ENCODE assay signal across 8 cellular contexts in the genomic region with DNA sequence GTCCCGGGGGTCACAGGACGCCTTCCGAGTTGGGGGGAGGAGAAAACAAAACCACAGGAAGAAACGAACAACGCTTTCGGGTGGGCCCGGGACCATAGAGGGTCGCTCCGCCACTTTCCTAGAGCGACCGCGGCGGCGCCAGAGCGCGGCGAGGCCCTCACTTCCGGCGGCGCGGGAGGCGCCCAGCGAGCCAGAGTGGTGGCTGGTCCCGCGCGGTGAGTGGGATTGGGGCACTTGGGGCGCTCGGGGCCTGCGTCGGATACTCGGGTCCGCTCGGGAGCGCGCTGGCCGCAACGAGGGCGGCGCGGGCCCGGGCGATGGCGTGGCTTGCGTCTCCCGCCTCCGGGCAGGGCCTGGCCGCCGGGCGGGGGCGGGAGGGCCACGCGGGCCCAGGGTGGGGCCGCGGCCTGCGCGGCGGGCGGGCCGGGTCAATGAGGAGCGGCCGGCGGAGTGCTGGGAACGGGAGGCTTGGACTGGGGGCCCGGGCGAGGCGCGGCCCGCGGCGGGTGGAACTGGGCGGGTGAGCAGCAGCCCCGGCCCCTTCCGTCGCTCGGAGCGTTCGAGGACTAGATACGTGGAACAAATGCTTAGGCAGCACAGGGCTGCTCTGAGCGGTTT. TPM values are rescaled to one million over a fixed set of nuclear protein-coding genes. Genes with fewer than 3 reads are reported as not detected.
DNase-seq lines count a peak whose midpoint lies in the region; ATAC-seq and TF ChIP-seq lines count a peak whose summit lies in the region.

A gene (plus strand): TSS at position 160 of the 618 bp plus-strand sequence. CDS start 2,446 bp downstream, outside the sequence.

- peak within 1 kb of the TSS; percentile 95 for H3K27ac Mint-ChIP-seq in activated CD8-positive, alpha-beta memory T cell treated with anti-CD3 and anti-CD28 coated beads, Interleukin-2, amount 10 ng/mL, durations not matched to agents 7 days and 5 days
- H3K27ac Mint-ChIP-seq in endothelial cell (ENCODE audit: unreplicated experiment): peak within 1 kb of the TSS; percentile 94

- H3K4me3 ChIP-seq in mononuclear cell (ENCODE audit: low read length): peak within 1 kb of the TSS; percentile 53

- H3K4me1 Mint-ChIP-seq in activated CD8-positive, alpha-beta memory T cell treated with anti-CD3 and anti-CD28 coated beads, Interleukin-2, amount 10 ng/mL, durations not matched to agents 7 days and 5 days: peaks cover 47% of the 10 kb centered on the region
- H3K4me1 Mint-ChIP-seq in endothelial cell (ENCODE audit: unreplicated experiment): peaks cover 37% of the 10 kb centered on the region

- DNase-seq in AG08395 (ENCODE audit: low spot score) (peak; percentile 68), NCI-H69 (lab: John Stamatoyannopoulos, UW) (peak; percentile 78), endothelial cell (ENCODE audit: low spot score) (peak; percentile 77)
- peak; percentile 80 for DNase-seq in activated CD8-positive, alpha-beta memory T cell treated with anti-CD3 and anti-CD28 coated beads, Interleukin-2, amount 10 ng/mL, durations not matched to agents 7 days and 5 days
- peak; percentile 49 to 60 for DNase-seq in stimulated activated CD8-positive, alpha-beta memory T cell treated with anti-CD3 and anti-CD28 coated beads, Interleukin-4, amount 100 ng/mL, for 4 hours (ENCODE audit: low read depth in 2 of 2, low spot score in 1 of 2)

- peaks cover 17% of the 10 kb centered on the region for H3K9me3 Mint-ChIP-seq in activated CD8-positive, alpha-beta memory T cell treated with anti-CD3 and anti-CD28 coated beads, Interleukin-2, amount 10 ng/mL, durations not matched to agents 7 days and 5 days (ENCODE audit: low read depth)
- no peaks in the 10 kb centered on the region for H3K9me3 Mint-ChIP-seq in endothelial cell (ENCODE audit: unreplicated experiment)

- CTCF ChIA-PET in activated CD8-positive, alpha-beta memory T cell treated with anti-CD3 and anti-CD28 coated beads, Interleukin-2, amount 10 ng/mL, durations not matched to agents 7 days and 5 days (lab: Charles Lee): interaction anchor here (0.7 to 1.7 kb wide), 4 partner anchors 20 to 68 kb away, joined by 3 to 6 read pairs (median 4); no protein-coding TSS in a partner anchor

- H3K27me3 ChIP-seq in mononuclear cell (ENCODE audit: insufficient read depth, low read length): no peaks in the 10 kb centered on the region

- no peaks in the 10 kb centered on the region for H3K9me3 ChIP-seq in mononuclear cell (ENCODE audit: low read depth, low read length)

- H3K4me1 ChIP-seq in mononuclear cell (ENCODE audit: insufficient read depth, low read length): peaks cover 25% of the 10 kb centered on the region

- TF ChIP-seq CTCF in endothelial cell (IDR thresholded peaks at IDR 0.05; ENCODE audit: unreplicated experiment): no peak

- H3K27me3 Mint-ChIP-seq in activated CD8-positive, alpha-beta memory T cell treated with anti-CD3 and anti-CD28 coated beads, Interleukin-2, amount 10 ng/mL, durations not matched to agents 7 days and 5 days: no peaks in the 10 kb centered on the region
- H3K27me3 Mint-ChIP-seq in endothelial cell (ENCODE audit: unreplicated experiment): peaks cover 12% of the 10 kb centered on the region

- ATAC-seq in GM18858 (IDR thresholded peaks at IDR 0.05; ENCODE audit: unreplicated experiment) (peak; percentile 45), HG03064 (IDR thresholded peaks at IDR 0.05; ENCODE audit: low read depth, unreplicated experiment) (peak; percentile 73)
- ATAC-seq in activated CD8-positive, alpha-beta memory T cell treated with anti-CD3 and anti-CD28 coated beads, Interleukin-2, amount 10 ng/mL, durations not matched to agents 7 days and 5 days: peak; percentile 80

- peaks cover 34% of the 10 kb centered on the region for H3K36me3 Mint-ChIP-seq in activated CD8-positive, alpha-beta memory T cell treated with anti-CD3 and anti-CD28 coated beads, Interleukin-2, amount 10 ng/mL, durations not matched to agents 7 days and 5 days
- H3K36me3 Mint-ChIP-seq in endothelial cell (ENCODE audit: low read depth, unreplicated experiment): peaks cover 18% of the 10 kb centered on the region

- peak within 1 kb of the TSS; percentile 88 for H3K4me3 Mint-ChIP-seq in activated CD8-positive, alpha-beta memory T cell treated with anti-CD3 and anti-CD28 coated beads, Interleukin-2, amount 10 ng/mL, durations not matched to agents 7 days and 5 days
- peak within 1 kb of the TSS; percentile 90 for H3K4me3 Mint-ChIP-seq in endothelial cell (ENCODE audit: unreplicated experiment)

RNA-seq across cellular contexts. Expression of the gene that starts here (rescaled TPM):
- 10 to 100 TPM; 29.5 to 29.6 TPM for total RNA-seq in activated CD8-positive, alpha-beta memory T cell treated with anti-CD3 and anti-CD28 coated beads, Interleukin-2, amount 10 ng/mL, durations not matched to agents 7 days and 5 days
- total RNA-seq in endothelial cell (ENCODE audit: unreplicated experiment): 39.2 TPM
- 24.9 TPM for total RNA-seq in mononuclear cell

Comparison
In these comparisons a context has a peak if more than half of its experiments do, and no peak if none do; other contexts are left out.
1. Peak in every context shown above with its lines: DNase-seq, ATAC-seq and H3K4me3 ChIP-seq.